8 cellular contexts compared by ENCODE assay signal in the genomic region with DNA sequence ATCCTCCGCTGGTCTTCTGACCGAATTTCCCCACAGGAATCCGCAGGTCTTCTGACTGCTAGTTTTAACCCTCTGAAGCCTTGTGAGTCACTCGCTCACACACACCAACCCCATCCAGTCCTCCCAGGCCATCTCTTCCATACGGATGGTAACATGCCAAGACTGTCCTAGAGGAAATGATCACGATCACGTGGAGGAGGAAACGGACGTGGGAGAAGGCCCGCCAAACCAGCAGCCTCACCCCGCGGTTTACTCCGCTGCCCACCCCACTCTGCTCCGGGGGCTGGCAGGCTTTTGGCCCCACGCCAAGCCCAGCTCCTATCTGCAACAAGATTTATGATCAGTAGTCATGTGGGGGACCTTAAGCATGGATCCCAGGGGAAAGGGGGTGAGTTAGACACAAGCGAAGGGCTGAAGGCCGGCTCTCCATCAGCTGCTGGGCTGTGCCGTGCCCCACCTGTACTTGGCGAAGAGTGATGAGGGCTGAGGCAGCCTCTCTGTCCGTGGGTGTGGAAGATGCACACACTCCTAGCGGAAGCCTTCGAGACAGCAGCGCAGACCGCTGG. TPM values are rescaled to one million over a fixed set of nuclear protein-coding genes. Genes with fewer than 3 reads are reported as not detected.
A peak's percentile ranks its signal among the peaks of the same experiment; 100 is the strongest.
DNase-seq lines count a peak whose midpoint lies in the region; ATAC-seq and TF ChIP-seq lines count a peak whose summit lies in the region.

No MANE protein-coding gene starts in this region.

- H3K4me3 ChIP-seq in DND-41 (ENCODE audit: low read depth in 1 of 2, low read length in 2 of 2) (peak overlapping the region; percentile 75 to 85; a peak in 3 of 4 replicates), HUES64 (ENCODE audit: low read length) (peak overlapping the region; percentile 98), SK-N-SH (ENCODE audit: low read depth in 2 of 2, low read length in 1 of 2) (peak overlapping the region; percentile 78 to 89), endodermal cell (ENCODE audit: low read length) (peak overlapping the region; percentile 95)
- peak overlapping the region; percentile 77 for H3K4me3 ChIP-seq in naive thymus-derived CD4-positive, alpha-beta T cell (ENCODE audit: low read length)

- H3F3A ChIP-seq in SK-N-SH (replicated peaks; ENCODE audit: insufficient read depth) = peaks cover 51% of the 10 kb centered on the region

- intact Hi-C loops in naive thymus-derived CD4-positive, alpha-beta T cell (cut with micrococcal nuclease) = loop anchor here (1.0 to 10.0 kb wide), 17 partner anchors 34 to 1291 kb away; a partner anchor contains a TSS

- H3K4me2 ChIP-seq in DND-41 (ENCODE audit: insufficient read depth, low read length) (peak overlapping the region; percentile 98), SK-N-SH (peak overlapping the region; percentile 100)

- peaks cover 44% of the 10 kb centered on the region for H3K4me1 ChIP-seq in DND-41 (ENCODE audit: insufficient read depth, low read length)
- peaks cover 7% of the 10 kb centered on the region; the same call in 1 of the 2 replicates for H3K4me1 ChIP-seq in HUES64 (ENCODE audit: insufficient read depth, low read length)
- peaks cover 25 to 26% of the 10 kb centered on the region in 2 experiments; a peak in 3 of 4 replicates for H3K4me1 ChIP-seq in SK-N-SH (ENCODE audit: control insufficient read depth in 1 of 2, insufficient read depth in 2 of 2, low read depth in 1 of 2, low read length in 1 of 2)
- peaks cover 3% of the 10 kb centered on the region for H3K4me1 ChIP-seq in endodermal cell (ENCODE audit: control insufficient read depth, insufficient read depth, low read length)
- H3K4me1 ChIP-seq in naive thymus-derived CD4-positive, alpha-beta T cell (ENCODE audit: control insufficient read depth in 2 of 2, insufficient read depth in 2 of 2, low read length in 2 of 2) = peaks cover 17% of the 10 kb centered on the region in 2 donors

- TF ChIP-seq CTCF in DND-41 (IDR thresholded peaks at IDR 0.05; ENCODE audit: borderline replicate concordance, extremely low read depth, low read length, poor library complexity, severe bottlenecking) (no peak), SK-N-SH (IDR thresholded peaks at IDR 0.05) (no peak), endodermal cell (conservative IDR thresholded peaks at IDR 0.05) (no peak)

- peak overlapping the region; percentile 90 for H3K27ac Mint-ChIP-seq in endodermal cell
- peak overlapping the region; percentile 69 to 95 (median 92) for H3K27ac Mint-ChIP-seq in naive thymus-derived CD4-positive, alpha-beta T cell

- H3K36me3 Mint-ChIP-seq in endodermal cell (ENCODE audit: low read depth) = peaks cover 26% of the 10 kb centered on the region
- H3K36me3 Mint-ChIP-seq in naive thymus-derived CD4-positive, alpha-beta T cell = peaks cover 0 to 19% (median 8%) of the 10 kb centered on the region in 5 donors

- peaks cover 10% of the 10 kb centered on the region for H3K4me1 Mint-ChIP-seq in endodermal cell
- H3K4me1 Mint-ChIP-seq in naive thymus-derived CD4-positive, alpha-beta T cell = peaks cover 16 to 41% (median 36%) of the 10 kb centered on the region in 7 donors

- H3K27me3 ChIP-seq in DND-41 (ENCODE audit: insufficient read depth, low read length, poor library complexity) = no peaks in the 10 kb centered on the region
- H3K27me3 ChIP-seq in HUES64 (ENCODE audit: insufficient read depth, low read length) = no peaks in the 10 kb centered on the region
- no peaks in the 10 kb centered on the region for H3K27me3 ChIP-seq in SK-N-SH (ENCODE audit: insufficient read depth)
- H3K27me3 ChIP-seq in endodermal cell (ENCODE audit: control insufficient read depth, insufficient read depth, low read length, poor library complexity, severe bottlenecking) = no peaks in the 10 kb centered on the region
- no peaks in the 10 kb centered on the region for H3K27me3 ChIP-seq in naive thymus-derived CD4-positive, alpha-beta T cell (ENCODE audit: control insufficient read depth in 2 of 2, insufficient read depth in 2 of 2, low read length in 2 of 2)

- 66% methylated on average over 24 of the region's 24 CpGs for WGBS in HUES64
- WGBS in SK-N-SH (ENCODE audit: low lambda C conversion rate) = 25% methylated on average over 24 of the region's 24 CpGs
- 66 to 79% methylated on average over 19 to 24 of the region's 24 CpGs for WGBS in endodermal cell (ENCODE audit: insufficient coverage in 1 of 2, insufficient read length in 1 of 2), 2 experiments

- H3K9ac ChIP-seq in DND-41 (ENCODE audit: low read depth, low read length) = peak overlapping the region; percentile 95
- peak overlapping the region; percentile 61 for H3K9ac ChIP-seq in HUES64 (ENCODE audit: low read depth, low read length)
- peak overlapping the region; percentile 82; the same call in 1 of the 2 replicates for H3K9ac ChIP-seq in SK-N-SH
- H3K9ac ChIP-seq in endodermal cell (ENCODE audit: extremely low read depth, low read length, poor library complexity, severe bottlenecking) = peak overlapping the region; percentile 36

- H3K9me2 ChIP-seq in SK-N-SH = no peaks in the 10 kb centered on the region

- H4K20me1 ChIP-seq in DND-41 (ENCODE audit: insufficient read depth, low read length) (peaks cover 39% of the 10 kb centered on the region), SK-N-SH (ENCODE audit: insufficient read depth) (peaks cover 22% of the 10 kb centered on the region; the same call in 1 of the 2 replicates)

- POLR2A ChIA-PET in SK-N-SH (lab: Yijun Ruan, JAX) = no interaction called here
- POLR2A ChIA-PET in naive thymus-derived CD4-positive, alpha-beta T cell (lab: Charles Lee) = interaction anchor here (3.0 to 6.0 kb wide), 2 partner anchors 35 to 43 kb away, joined by 27 to 65 read pairs; a partner anchor contains a TSS

- no peaks in the 10 kb centered on the region for H3K9me3 ChIP-seq in DND-41 (ENCODE audit: insufficient read depth, low read length, severe bottlenecking)
- H3K9me3 ChIP-seq in HUES64 (ENCODE audit: insufficient read depth, low read depth, low read length) = no peaks in the 10 kb centered on the region
- H3K9me3 ChIP-seq in SK-N-SH = no peaks in the 10 kb centered on the region
- no peaks in the 10 kb centered on the region for H3K9me3 ChIP-seq in endodermal cell (ENCODE audit: control insufficient read depth, low read length)
- no peaks in the 10 kb centered on the region for H3K9me3 ChIP-seq in naive thymus-derived CD4-positive, alpha-beta T cell (ENCODE audit: control insufficient read depth in 2 of 3, low read length in 3 of 3)

- CTCF ChIA-PET in SK-N-SH (lab: Yijun Ruan, JAX) = interaction anchor here (0.7 to 1.8 kb wide), 6 partner anchors 11 to 411 kb away, joined by 3 to 9 read pairs (median 3); no protein-coding TSS in a partner anchor
- CTCF ChIA-PET in naive thymus-derived CD4-positive, alpha-beta T cell (lab: Charles Lee) = no interaction called here

- H3K27ac ChIP-seq in DND-41 (ENCODE audit: low read length) (peak overlapping the region; percentile 68), HUES64 (ENCODE audit: low read depth, low read length) (peak overlapping the region; percentile 81; the same call in 1 of the 2 replicates), SK-N-SH (ENCODE audit: low read depth in 2 of 2, low read length in 1 of 2) (peak overlapping the region; percentile 81 to 90), endodermal cell (ENCODE audit: low read depth, low read length) (peak overlapping the region; percentile 49)
- peak overlapping the region; percentile 95 for H3K27ac ChIP-seq in naive thymus-derived CD4-positive, alpha-beta T cell (ENCODE audit: low read depth, low read length)

- H3K27me3 Mint-ChIP-seq in endodermal cell (ENCODE audit: insufficient read depth) = no peaks in the 10 kb centered on the region
- H3K27me3 Mint-ChIP-seq in naive thymus-derived CD4-positive, alpha-beta T cell = no peaks in the 10 kb centered on the region

- TF ChIP-seq EP300 in SK-N-SH (IDR thresholded peaks at IDR 0.05; ENCODE audit: borderline replicate concordance in 1 of 2, low read depth in 1 of 2, low read length in 1 of 2) = peak in 1 of 2 experiments; percentile 54; a peak in 1 of 4 replicates

- peaks cover 52% of the 10 kb centered on the region for H3K36me3 ChIP-seq in DND-41 (ENCODE audit: insufficient read depth, low read length)
- peaks cover 34% of the 10 kb centered on the region for H3K36me3 ChIP-seq in HUES64 (ENCODE audit: insufficient read depth, low read length)
- H3K36me3 ChIP-seq in SK-N-SH (replicated peaks in 1 of 2; ENCODE audit: control insufficient read depth in 1 of 2, insufficient read depth in 2 of 2, low read length in 1 of 2) = peaks cover 14 to 43% of the 10 kb centered on the region in 2 experiments
- H3K36me3 ChIP-seq in endodermal cell (ENCODE audit: control insufficient read depth, insufficient read depth, low read length) = peaks cover 32% of the 10 kb centered on the region
- peaks cover 0 to 30% (median 3%) of the 10 kb centered on the region in 3 experiments for H3K36me3 ChIP-seq in naive thymus-derived CD4-positive, alpha-beta T cell (ENCODE audit: control insufficient read depth in 2 of 3, insufficient read depth in 3 of 3, low read length in 3 of 3)

- H3K79me2 ChIP-seq in DND-41 (ENCODE audit: insufficient read depth, low read length) (peaks cover 40% of the 10 kb centered on the region), SK-N-SH (ENCODE audit: insufficient read depth) (peaks cover 46% of the 10 kb centered on the region)

- no peaks in the 10 kb centered on the region for H3K9me3 Mint-ChIP-seq in endodermal cell
- H3K9me3 Mint-ChIP-seq in naive thymus-derived CD4-positive, alpha-beta T cell = no peaks in the 10 kb centered on the region

- H3K4me3 Mint-ChIP-seq in endodermal cell = peak overlapping the region; percentile 79
- peak overlapping the region; percentile 88 to 93 (median 90) for H3K4me3 Mint-ChIP-seq in naive thymus-derived CD4-positive, alpha-beta T cell

- no peak for TF ChIP-seq RAD21 in SK-N-SH (IDR thresholded peaks at IDR 0.05; ENCODE audit: low read length)

- H2AFZ ChIP-seq in DND-41 (ENCODE audit: low read depth, low read length) (peak overlapping the region; percentile 93), SK-N-SH (ENCODE audit: low read depth) (no peak overlapping the region)

- DNase-seq in DND-41 (peak; percentile 62), SK-N-SH (peak; percentile 83), endodermal cell (no peak), middle frontal gyrus (ENCODE audit: extremely low spot score, low spot score) (no peak)
- no peak for DNase-seq in naive thymus-derived CD4-positive, alpha-beta T cell
- DNase-seq in effector CD4-positive, alpha-beta T cell = no peak

- ATAC-seq in DND-41 (ENCODE audit: insufficient read depth, low read depth) = peak; percentile 6; the same call in 2 of the 3 replicates
- ATAC-seq in naive thymus-derived CD4-positive, alpha-beta T cell = no peak
- no peak for ATAC-seq in HG02571 (IDR thresholded peaks at IDR 0.05; ENCODE audit: unreplicated experiment)

RNA-seq across cellular contexts. Expression of a gene that starts 1.5 kb away (rescaled TPM):
- polyA plus RNA-seq in HUES64 (2013, experiment 1 of 2) = 22.5 TPM
- polyA plus RNA-seq in HUES64 (2013, experiment 2 of 2) = 20.7 TPM
- 17.1 and 18.9 TPM in 2 replicates for polyA plus RNA-seq in SK-N-SH (2012; rRNA removed)
- 6.8 and 12.0 TPM in 2 replicates for polyA plus RNA-seq in SK-N-SH (2012; cell fraction: cytosol; rRNA removed)
- 94.3 and 134 TPM in 2 replicates for polyA plus RNA-seq in SK-N-SH (2012; cell fraction: nucleus; rRNA removed)
- 10 to 100 TPM; 34.5 to 39.5 TPM for total RNA-seq in endodermal cell
- 25.9 TPM for polyA plus RNA-seq in endodermal cell (2013, experiment 1 of 2)
- 24.1 TPM for polyA plus RNA-seq in endodermal cell (2013, experiment 2 of 2)
- total RNA-seq in naive thymus-derived CD4-positive, alpha-beta T cell = 10 to 100 TPM; 28.8 to 57.0 (median 43.6) TPM
- polyA plus RNA-seq in naive thymus-derived CD4-positive, alpha-beta T cell = 10 to 100 TPM in 1 of 2 donors, 1 to 10 TPM in 1; 9.0 to 20.1 TPM

RNA-seq across cellular contexts. Expression of a gene that starts 25.5 kb away (rescaled TPM):
- not detected for polyA plus RNA-seq in HUES64 (2013, experiment 1 of 2)
- not detected for polyA plus RNA-seq in HUES64 (2013, experiment 2 of 2)
- polyA plus RNA-seq in SK-N-SH (2012; rRNA removed) = 2.0 and 2.1 TPM in 2 replicates
- polyA plus RNA-seq in SK-N-SH (2012; cell fraction: cytosol; rRNA removed) = 0.31 and 0.79 TPM in 2 replicates
- polyA plus RNA-seq in SK-N-SH (2012; cell fraction: nucleus; rRNA removed) = 10.6 and 13.6 TPM in 2 replicates
- 1 to 10 TPM; 1.0 to 1.8 TPM for total RNA-seq in endodermal cell
- 0.50 TPM for polyA plus RNA-seq in endodermal cell (2013, experiment 1 of 2)
- 0.46 TPM for polyA plus RNA-seq in endodermal cell (2013, experiment 2 of 2)
- total RNA-seq in naive thymus-derived CD4-positive, alpha-beta T cell = 1 to 10 TPM in 2 of 5 experiments, under 1 TPM in 3; 0.56 to 1.6 (median 0.70) TPM
- polyA plus RNA-seq in naive thymus-derived CD4-positive, alpha-beta T cell = not detected

RNA-seq across cellular contexts. Expression of a gene that starts 41.1 kb away (rescaled TPM):
- polyA plus RNA-seq in HUES64 (2013, experiment 1 of 2) = 2,066 TPM
- polyA plus RNA-seq in HUES64 (2013, experiment 2 of 2) = 2,328 TPM
- 3,367 and 7,871 TPM in 2 replicates for polyA plus RNA-seq in SK-N-SH (2012; rRNA removed)
- polyA plus RNA-seq in SK-N-SH (2012; cell fraction: cytosol; rRNA removed) = 4,016 and 6,640 TPM in 2 replicates
- polyA plus RNA-seq in SK-N-SH (2012; cell fraction: nucleus; rRNA removed) = 7,589 and 12,425 TPM in 2 replicates
- 1,000 to 10,000 TPM; 4,461 to 5,616 TPM for total RNA-seq in endodermal cell
- 4,463 TPM for polyA plus RNA-seq in endodermal cell (2013, experiment 1 of 2)
- 3,951 TPM for polyA plus RNA-seq in endodermal cell (2013, experiment 2 of 2)
- 1,000 to 10,000 TPM in 4 of 5 experiments, 100 to 1,000 TPM in 1; 971 to 4,639 (median 1,185) TPM for total RNA-seq in naive thymus-derived CD4-positive, alpha-beta T cell
- polyA plus RNA-seq in naive thymus-derived CD4-positive, alpha-beta T cell = 1,000 to 10,000 TPM; 1,098 to 1,433 TPM

Comparison
In these comparisons a context has a peak if more than half of its experiments do, and no peak if none do; other contexts are left out.
1. DNase-seq: peak in DND-41 (single experiment) and SK-N-SH (single experiment); none in endodermal cell (single experiment), naive thymus-derived CD4-positive, alpha-beta T cell (0 of 9), effector CD4-positive, alpha-beta T cell (single experiment) and middle frontal gyrus (single experiment).
2. H3K9ac ChIP-seq: peak in every context shown above with its lines; median percentile 95 in DND-41; 82 in SK-N-SH; 61 in HUES64; 36 in endodermal cell.
3. Peak in every context shown above with its lines, with median percentiles within 50 percentile points of each other: H3K27ac ChIP-seq and H3K4me3 ChIP-seq.